8 cellular contexts compared by ENCODE assay signal in genomic region chr2:127675335-127676261, GRCh38. TPM values are rescaled to one million over a fixed set of nuclear protein-coding genes. Genes with fewer than 3 reads are reported as not detected.
DNase-seq lines count a peak whose midpoint lies in the region; ATAC-seq and TF ChIP-seq lines count a peak whose summit lies in the region.

TSS of gene LIMS2 (minus strand) at chr2:127675530. CDS start at chr2:127675024, 506 bp downstream.

- TF ChIP-seq EP300 in ovary (IDR thresholded peaks at IDR 0.05) = no peak

- WGBS in ovary, 3 donors = 1% methylated on average over 56 of the region's 56 CpGs

- H3K27ac Mint-ChIP-seq in activated CD8-positive, alpha-beta memory T cell treated with anti-CD3 and anti-CD28 coated beads, Interleukin-2, amount 10 ng/mL, durations not matched to agents 7 days and 5 days = no peak within 1 kb of the TSS
- no peak within 1 kb of the TSS for H3K27ac Mint-ChIP-seq in activated CD8-positive, alpha-beta T cell treated with anti-CD3 and anti-CD28 coated beads for 36 hours

- peak within 1 kb of the TSS; percentile 9 for H3K4me3 Mint-ChIP-seq in activated CD8-positive, alpha-beta memory T cell treated with anti-CD3 and anti-CD28 coated beads, Interleukin-2, amount 10 ng/mL, durations not matched to agents 7 days and 5 days
- peak within 1 kb of the TSS; percentile 57 for H3K4me3 Mint-ChIP-seq in activated CD8-positive, alpha-beta T cell treated with anti-CD3 and anti-CD28 coated beads for 36 hours

- H3K9me3 Mint-ChIP-seq in activated CD8-positive, alpha-beta memory T cell treated with anti-CD3 and anti-CD28 coated beads, Interleukin-2, amount 10 ng/mL, durations not matched to agents 7 days and 5 days (ENCODE audit: low read depth) = no peaks in the 10 kb centered on the region
- no peaks in the 10 kb centered on the region for H3K9me3 Mint-ChIP-seq in activated CD8-positive, alpha-beta T cell treated with anti-CD3 and anti-CD28 coated beads for 36 hours

- no peaks in the 10 kb centered on the region for H3K36me3 Mint-ChIP-seq in activated CD8-positive, alpha-beta memory T cell treated with anti-CD3 and anti-CD28 coated beads, Interleukin-2, amount 10 ng/mL, durations not matched to agents 7 days and 5 days
- H3K36me3 Mint-ChIP-seq in activated CD8-positive, alpha-beta T cell treated with anti-CD3 and anti-CD28 coated beads for 36 hours (ENCODE audit: low read depth) = no peaks in the 10 kb centered on the region

- intact Hi-C loops in activated CD8-positive, alpha-beta T cell treated with anti-CD3 and anti-CD28 coated beads for 36 hours (cut with micrococcal nuclease) = no loop called here
- intact Hi-C loops in Right ventricle myocardium inferior (cut with DNase I) (loop anchor here (2.0 to 10.0 kb wide), 3 partner anchors 17 to 151 kb away; partner anchors contain the start of genes IWS1 and SFT2D3), ovary (cut with DNase I) (no loop called here)

- H3K9me3 ChIP-seq in ovary = no peaks in the 10 kb centered on the region

- no peak for TF ChIP-seq CTCF in activated CD8-positive, alpha-beta T cell treated with anti-CD3 and anti-CD28 coated beads for 36 hours (IDR thresholded peaks at IDR 0.05)
- no peak for TF ChIP-seq CTCF in ovary (IDR thresholded peaks at IDR 0.05)

- H3K36me3 ChIP-seq in ovary = no peaks in the 10 kb centered on the region

- H3K27me3 ChIP-seq in ovary = no peaks in the 10 kb centered on the region

- peaks cover 62% of the 10 kb centered on the region for H3K27me3 Mint-ChIP-seq in activated CD8-positive, alpha-beta memory T cell treated with anti-CD3 and anti-CD28 coated beads, Interleukin-2, amount 10 ng/mL, durations not matched to agents 7 days and 5 days
- H3K27me3 Mint-ChIP-seq in activated CD8-positive, alpha-beta T cell treated with anti-CD3 and anti-CD28 coated beads for 36 hours = peaks cover 42% of the 10 kb centered on the region

- peaks cover 6% of the 10 kb centered on the region for H3K4me1 Mint-ChIP-seq in activated CD8-positive, alpha-beta memory T cell treated with anti-CD3 and anti-CD28 coated beads, Interleukin-2, amount 10 ng/mL, durations not matched to agents 7 days and 5 days
- H3K4me1 Mint-ChIP-seq in activated CD8-positive, alpha-beta T cell treated with anti-CD3 and anti-CD28 coated beads for 36 hours (ENCODE audit: low read depth) = peaks cover 6% of the 10 kb centered on the region

- TF ChIP-seq POLR2A in ovary (IDR thresholded peaks at IDR 0.05) = no peak

- ATAC-seq in activated CD8-positive, alpha-beta memory T cell treated with anti-CD3 and anti-CD28 coated beads, Interleukin-2, amount 10 ng/mL, durations not matched to agents 7 days and 5 days = no peak
- no peak for ATAC-seq in activated CD8-positive, alpha-beta T cell treated with anti-CD3 and anti-CD28 coated beads for 36 hours
- peak; percentile 36 for ATAC-seq in Right ventricle myocardium inferior

- H3K4me3 ChIP-seq in ovary = peak within 1 kb of the TSS; percentile 56

- H3K4me1 ChIP-seq in ovary (ENCODE audit: insufficient read depth) = peaks cover 1% of the 10 kb centered on the region

- CTCF ChIA-PET in activated CD8-positive, alpha-beta memory T cell treated with anti-CD3 and anti-CD28 coated beads, Interleukin-2, amount 10 ng/mL, durations not matched to agents 7 days and 5 days (lab: Charles Lee) = interaction anchor here (1.2 kb wide), 1 partner anchor 84 kb away, joined by 3 read pairs; no protein-coding TSS in a partner anchor
- CTCF ChIA-PET in activated CD8-positive, alpha-beta T cell treated with anti-CD3 and anti-CD28 coated beads for 36 hours (lab: Charles Lee) = interaction anchor here (1.2 to 3.9 kb wide), 5 partner anchors 20 to 478 kb away, joined by 5 to 18 read pairs (median 7); no protein-coding TSS in a partner anchor

- no peak for DNase-seq in activated CD8-positive, alpha-beta memory T cell treated with anti-CD3 and anti-CD28 coated beads, Interleukin-2, amount 10 ng/mL, durations not matched to agents 7 days and 5 days
- no peak for DNase-seq in activated CD8-positive, alpha-beta memory T cell treated with anti-CD3 and anti-CD28 coated beads, Interleukin-2, amount 50 U/mL, for 4 hours
- DNase-seq in activated CD8-positive, alpha-beta T cell treated with anti-CD3 and anti-CD28 coated beads for 36 hours = no peak
- DNase-seq in Right ventricle myocardium inferior (ENCODE audit: missing footprints) (peak; percentile 66), ovary (peak in 1 of 5 donors; percentile 53), NCI-H2081 treated with DMSO at 0.1 percent for 48 hours (lab: John Stamatoyannopoulos, UW) (no peak), NCI-H1694 treated with DMSO at 0.1 percent for 48 hours (lab: John Stamatoyannopoulos, UW) (no peak), GOT3 (lab: John Stamatoyannopoulos, UW) (no peak)

- H3K27ac ChIP-seq in ovary = peak within 1 kb of the TSS; percentile 4 to 5

- POLR2A ChIA-PET in activated CD8-positive, alpha-beta T cell treated with anti-CD3 and anti-CD28 coated beads for 36 hours (lab: Charles Lee) = interaction anchor here (1.0 to 1.1 kb wide), 2 partner anchors 28 to 137 kb away, joined by 3 to 5 read pairs; no protein-coding TSS in a partner anchor

RNA-seq across cellular contexts. Expression of gene LIMS2, which starts in this region (rescaled TPM):
- 10 to 100 TPM in 1 of 2 experiments, 1 to 10 TPM in 1; 4.5 to 11.4 TPM for total RNA-seq in activated CD8-positive, alpha-beta memory T cell treated with anti-CD3 and anti-CD28 coated beads, Interleukin-2, amount 10 ng/mL, durations not matched to agents 7 days and 5 days
- 10 to 100 TPM; 22.1 to 23.6 TPM for total RNA-seq in activated CD8-positive, alpha-beta T cell treated with anti-CD3 and anti-CD28 coated beads for 36 hours
- total RNA-seq in Right ventricle myocardium inferior (260 TPM), ovary (10 to 100 TPM in 4 of 7 donors, 1 to 10 TPM in 3; 3.8 to 70.4 (median 19.1) TPM)
- 10 to 100 TPM; 12.7 to 31.0 TPM for polyA plus RNA-seq in ovary
